7 cellular contexts compared by ENCODE assay signal in genomic region chr1:16217061-16217785, GRCh38. TPM values are rescaled to one million over a fixed set of nuclear protein-coding genes. Genes with fewer than 3 reads are reported as not detected.
DNase-seq lines count a peak whose midpoint lies in the region; ATAC-seq and TF ChIP-seq lines count a peak whose summit lies in the region.

No MANE protein-coding gene starts in this region.

- H3K9ac ChIP-seq in skeletal muscle tissue (ENCODE audit: low read depth in 1 of 3, low read length in 3 of 3): peak overlapping the region; percentile 47 to 68 (median 62)

- no peaks in the 10 kb centered on the region for H3K4me1 ChIP-seq in breast epithelium
- H3K4me1 ChIP-seq in skeletal muscle tissue (ENCODE audit: control insufficient read depth in 3 of 3, insufficient read depth in 3 of 3, low read length in 3 of 3): peaks cover 14 to 20% (median 17%) of the 10 kb centered on the region in 3 donors

- H3K4me3 ChIP-seq in breast epithelium (peak overlapping the region; percentile 45 to 73 (median 49)), skeletal muscle tissue (ENCODE audit: low read length in 3 of 3) (peak overlapping the region; percentile 71 to 81 (median 78))

- no peak for TF ChIP-seq POLR2A in breast epithelium (IDR thresholded peaks at IDR 0.05)

- H3K36me3 ChIP-seq in breast epithelium (no peaks in the 10 kb centered on the region), skeletal muscle tissue (ENCODE audit: control insufficient read depth in 3 of 3, insufficient read depth in 3 of 3, low read length in 3 of 3) (no peaks in the 10 kb centered on the region)

- ATAC-seq in GM18511 (IDR thresholded peaks at IDR 0.05; ENCODE audit: unreplicated experiment) (peak; percentile 86), HG03025 (IDR thresholded peaks at IDR 0.05; ENCODE audit: low FRiP score, unreplicated experiment) (peak; percentile 87)

- peak overlapping the region; percentile 34; the same call in 1 of the 2 replicates for H3K27ac ChIP-seq in VCaP
- H3K27ac ChIP-seq in breast epithelium: peak overlapping the region; percentile 77 to 88
- peak overlapping the region; percentile 47 for H3K27ac ChIP-seq in skeletal muscle tissue (ENCODE audit: low read depth, low read length)

- TF ChIP-seq CTCF in VCaP (conservative IDR thresholded peaks at IDR 0.05): no peak
- no peak for TF ChIP-seq CTCF in breast epithelium (IDR thresholded peaks at IDR 0.05)

- H3K27me3 ChIP-seq in breast epithelium: no peaks in the 10 kb centered on the region
- H3K27me3 ChIP-seq in skeletal muscle tissue (ENCODE audit: control insufficient read depth in 3 of 3, insufficient read depth in 3 of 3, low read length in 3 of 3): peaks cover 0 to 12% (median 4%) of the 10 kb centered on the region in 3 donors

- H3K9me3 ChIP-seq in breast epithelium: no peaks in the 10 kb centered on the region
- no peaks in the 10 kb centered on the region for H3K9me3 ChIP-seq in skeletal muscle tissue (ENCODE audit: control insufficient read depth in 3 of 3, low read length in 3 of 3)

- DNase-seq in NCI-H2107 treated with DMSO at 0.1 percent for 48 hours (lab: John Stamatoyannopoulos, UW; ENCODE audit: unreplicated experiment): peak; percentile 89
- DNase-seq in breast epithelium (ENCODE audit: low spot score in 2 of 2): peak; percentile 97 to 99
- DNase-seq in iPS-NIHi11 (ENCODE audit: low spot score): peak; percentile 97

- intact Hi-C loops in breast epithelium (cut with DNase I; ENCODE audit: low total_unique reads): no loop called here

RNA-seq across cellular contexts. Expression of gene ARHGEF19, which starts 4.8 kb away (rescaled TPM):
- total RNA-seq in breast epithelium (10 to 100 TPM in 2 of 3 donors, 1 to 10 TPM in 1; 7.5 to 18.0 (median 12.9) TPM), skeletal muscle tissue (0.52 TPM)

RNA-seq across cellular contexts. Expression of gene CPLANE2, which starts 19.8 kb away (rescaled TPM):
- total RNA-seq in breast epithelium: 1 to 10 TPM; 4.3 to 9.5 (median 8.2) TPM
- total RNA-seq in skeletal muscle tissue: 3.1 TPM

Comparison
In these comparisons a context has a peak if more than half of its experiments do, and no peak if none do; other contexts are left out.
1. Peak in every context shown above with its lines: DNase-seq, ATAC-seq, H3K4me3 ChIP-seq and H3K27ac ChIP-seq.